ENCODE assay signal across 1 cellular context in the genomic region with DNA sequence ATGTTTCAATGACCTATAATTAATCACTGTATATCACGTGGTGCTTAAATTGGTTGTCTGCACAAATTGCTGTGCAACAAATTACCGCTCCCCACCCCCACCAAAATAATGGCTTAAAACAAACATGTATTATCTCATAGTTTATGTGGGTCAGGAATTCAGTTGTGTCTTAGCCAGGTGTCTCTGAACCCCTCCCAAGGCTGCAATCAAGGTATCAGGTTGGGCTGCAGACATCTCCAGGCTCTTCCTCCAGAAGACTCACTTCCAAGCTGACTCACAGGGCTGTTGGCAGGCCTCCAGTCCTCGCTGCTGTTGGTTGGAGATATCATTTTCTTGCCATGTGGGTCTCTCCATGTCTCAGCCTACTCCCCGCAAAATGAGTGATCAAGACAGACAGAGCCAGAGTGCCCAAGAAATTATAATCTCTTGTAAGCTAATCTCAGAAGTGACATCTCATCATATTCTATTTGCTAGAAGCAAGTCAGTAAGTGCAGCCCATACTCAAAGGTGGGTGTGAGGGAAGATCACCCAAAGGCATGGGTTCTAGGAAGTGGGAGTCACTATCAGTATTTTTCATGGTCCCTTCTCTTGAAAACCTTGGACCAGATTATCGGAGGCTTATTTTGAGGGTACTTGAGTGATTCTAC.
TF ChIP-seq lines count a peak whose summit lies in the region.

No MANE protein-coding gene starts in this region.

TF ChIP-seq in K562, 482 proteins besides CTCF, POLR2A, EP300 and RAD21 (continued from another document and continues in another):
- TF ChIP-seq, protein P1, sequence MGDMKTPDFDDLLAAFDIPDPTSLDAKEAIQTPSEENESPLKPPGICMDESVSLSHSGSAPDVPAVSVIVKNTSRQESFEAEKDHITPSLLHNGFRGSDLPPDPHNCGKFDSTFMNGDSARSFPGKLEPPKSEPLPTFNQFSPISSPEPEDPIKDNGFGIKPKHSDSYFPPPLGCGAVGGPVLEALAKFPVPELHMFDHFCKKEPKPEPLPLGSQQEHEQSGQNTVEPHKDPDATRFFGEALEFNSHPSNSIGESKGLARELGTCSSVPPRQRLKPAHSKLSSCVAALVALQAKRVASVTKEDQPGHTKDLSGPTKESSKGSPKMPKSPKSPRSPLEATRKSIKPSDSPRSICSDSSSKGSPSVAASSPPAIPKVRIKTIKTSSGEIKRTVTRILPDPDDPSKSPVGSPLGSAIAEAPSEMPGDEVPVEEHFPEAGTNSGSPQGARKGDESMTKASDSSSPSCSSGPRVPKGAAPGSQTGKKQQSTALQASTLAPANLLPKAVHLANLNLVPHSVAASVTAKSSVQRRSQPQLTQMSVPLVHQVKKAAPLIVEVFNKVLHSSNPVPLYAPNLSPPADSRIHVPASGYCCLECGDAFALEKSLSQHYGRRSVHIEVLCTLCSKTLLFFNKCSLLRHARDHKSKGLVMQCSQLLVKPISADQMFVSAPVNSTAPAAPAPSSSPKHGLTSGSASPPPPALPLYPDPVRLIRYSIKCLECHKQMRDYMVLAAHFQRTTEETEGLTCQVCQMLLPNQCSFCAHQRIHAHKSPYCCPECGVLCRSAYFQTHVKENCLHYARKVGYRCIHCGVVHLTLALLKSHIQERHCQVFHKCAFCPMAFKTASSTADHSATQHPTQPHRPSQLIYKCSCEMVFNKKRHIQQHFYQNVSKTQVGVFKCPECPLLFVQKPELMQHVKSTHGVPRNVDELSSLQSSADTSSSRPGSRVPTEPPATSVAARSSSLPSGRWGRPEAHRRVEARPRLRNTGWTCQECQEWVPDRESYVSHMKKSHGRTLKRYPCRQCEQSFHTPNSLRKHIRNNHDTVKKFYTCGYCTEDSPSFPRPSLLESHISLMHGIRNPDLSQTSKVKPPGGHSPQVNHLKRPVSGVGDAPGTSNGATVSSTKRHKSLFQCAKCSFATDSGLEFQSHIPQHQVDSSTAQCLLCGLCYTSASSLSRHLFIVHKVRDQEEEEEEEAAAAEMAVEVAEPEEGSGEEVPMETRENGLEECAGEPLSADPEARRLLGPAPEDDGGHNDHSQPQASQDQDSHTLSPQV (IDR thresholded peaks at IDR 0.05), result peak; percentile 68
- peak; percentile 14; the same call in 1 of the 2 replicates for TF ChIP-seq ZNF212 (CRISPR knock-in tag; IDR thresholded peaks at IDR 0.05)
- TF ChIP-seq JUN (IDR thresholded peaks at IDR 0.05; ENCODE audit: borderline replicate concordance, low read depth, low read length), result peak; percentile 95
- TF ChIP-seq JUN (CRISPR knock-in tag; IDR thresholded peaks at IDR 0.05; ENCODE audit: borderline replicate concordance), result no peak
- TF ChIP-seq, protein P2, sequence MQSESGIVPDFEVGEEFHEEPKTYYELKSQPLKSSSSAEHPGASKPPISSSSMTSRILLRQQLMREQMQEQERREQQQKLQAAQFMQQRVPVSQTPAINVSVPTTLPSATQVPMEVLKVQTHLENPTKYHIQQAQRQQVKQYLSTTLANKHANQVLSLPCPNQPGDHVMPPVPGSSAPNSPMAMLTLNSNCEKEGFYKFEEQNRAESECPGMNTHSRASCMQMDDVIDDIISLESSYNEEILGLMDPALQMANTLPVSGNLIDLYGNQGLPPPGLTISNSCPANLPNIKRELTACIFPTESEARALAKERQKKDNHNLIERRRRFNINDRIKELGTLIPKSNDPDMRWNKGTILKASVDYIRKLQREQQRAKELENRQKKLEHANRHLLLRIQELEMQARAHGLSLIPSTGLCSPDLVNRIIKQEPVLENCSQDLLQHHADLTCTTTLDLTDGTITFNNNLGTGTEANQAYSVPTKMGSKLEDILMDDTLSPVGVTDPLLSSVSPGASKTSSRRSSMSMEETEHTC (IDR thresholded peaks at IDR 0.05), result 0 out of 2 replicates have a peak, but pooled peaks have one; percentile 40
- TF ChIP-seq, protein P3, sequence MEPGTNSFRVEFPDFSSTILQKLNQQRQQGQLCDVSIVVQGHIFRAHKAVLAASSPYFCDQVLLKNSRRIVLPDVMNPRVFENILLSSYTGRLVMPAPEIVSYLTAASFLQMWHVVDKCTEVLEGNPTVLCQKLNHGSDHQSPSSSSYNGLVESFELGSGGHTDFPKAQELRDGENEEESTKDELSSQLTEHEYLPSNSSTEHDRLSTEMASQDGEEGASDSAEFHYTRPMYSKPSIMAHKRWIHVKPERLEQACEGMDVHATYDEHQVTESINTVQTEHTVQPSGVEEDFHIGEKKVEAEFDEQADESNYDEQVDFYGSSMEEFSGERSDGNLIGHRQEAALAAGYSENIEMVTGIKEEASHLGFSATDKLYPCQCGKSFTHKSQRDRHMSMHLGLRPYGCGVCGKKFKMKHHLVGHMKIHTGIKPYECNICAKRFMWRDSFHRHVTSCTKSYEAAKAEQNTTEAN (CRISPR knock-in tag; IDR thresholded peaks at IDR 0.05), result no peak; the same call in 1 of the 2 replicates
- peak; percentile 88 for TF ChIP-seq HDAC3 (IDR thresholded peaks at IDR 0.05; ENCODE audit: borderline replicate concordance, partially characterized antibody)
- TF ChIP-seq, protein P4, sequence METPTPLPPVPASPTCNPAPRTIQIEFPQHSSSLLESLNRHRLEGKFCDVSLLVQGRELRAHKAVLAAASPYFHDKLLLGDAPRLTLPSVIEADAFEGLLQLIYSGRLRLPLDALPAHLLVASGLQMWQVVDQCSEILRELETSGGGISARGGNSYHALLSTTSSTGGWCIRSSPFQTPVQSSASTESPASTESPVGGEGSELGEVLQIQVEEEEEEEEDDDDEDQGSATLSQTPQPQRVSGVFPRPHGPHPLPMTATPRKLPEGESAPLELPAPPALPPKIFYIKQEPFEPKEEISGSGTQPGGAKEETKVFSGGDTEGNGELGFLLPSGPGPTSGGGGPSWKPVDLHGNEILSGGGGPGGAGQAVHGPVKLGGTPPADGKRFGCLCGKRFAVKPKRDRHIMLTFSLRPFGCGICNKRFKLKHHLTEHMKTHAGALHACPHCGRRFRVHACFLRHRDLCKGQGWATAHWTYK (CRISPR knock-in tag; IDR thresholded peaks at IDR 0.05), result no peak
- TF ChIP-seq SMC3 (conservative IDR thresholded peaks at IDR 0.05; ENCODE audit: insufficient read depth, low read depth, low read length), result 0 out of 2 replicates have a peak, but pooled peaks have one; percentile 13
- TF ChIP-seq YY1 (IDR thresholded peaks at IDR 0.05; ENCODE audit: borderline replicate concordance in 1 of 3, control insufficient read depth in 1 of 3, extremely low read depth in 1 of 3, insufficient read depth in 3 of 3, insufficient read length in 1 of 3, insufficient replicate concordance in 2 of 3, low read depth in 1 of 3, low read length in 2 of 3), result peak in 2 of 3 experiments; percentile 23 to 54
- TF ChIP-seq ZNF316 (IDR thresholded peaks at IDR 0.05), result peak; percentile 90
- no peak for TF ChIP-seq HOXB6 (CRISPR knock-in tag; IDR thresholded peaks at IDR 0.05; ENCODE audit: borderline replicate concordance)
- TF ChIP-seq, protein P5, sequence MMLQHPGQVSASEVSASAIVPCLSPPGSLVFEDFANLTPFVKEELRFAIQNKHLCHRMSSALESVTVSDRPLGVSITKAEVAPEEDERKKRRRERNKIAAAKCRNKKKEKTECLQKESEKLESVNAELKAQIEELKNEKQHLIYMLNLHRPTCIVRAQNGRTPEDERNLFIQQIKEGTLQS (IDR thresholded peaks at IDR 0.05), result peak; percentile 92
- TF ChIP-seq, protein P5 (CRISPR knock-in tag; conservative IDR thresholded peaks at IDR 0.05), result peak; percentile 63
- no peak for TF ChIP-seq ZNF551 (CRISPR knock-in tag; IDR thresholded peaks at IDR 0.05)
- TF ChIP-seq, protein P6, sequence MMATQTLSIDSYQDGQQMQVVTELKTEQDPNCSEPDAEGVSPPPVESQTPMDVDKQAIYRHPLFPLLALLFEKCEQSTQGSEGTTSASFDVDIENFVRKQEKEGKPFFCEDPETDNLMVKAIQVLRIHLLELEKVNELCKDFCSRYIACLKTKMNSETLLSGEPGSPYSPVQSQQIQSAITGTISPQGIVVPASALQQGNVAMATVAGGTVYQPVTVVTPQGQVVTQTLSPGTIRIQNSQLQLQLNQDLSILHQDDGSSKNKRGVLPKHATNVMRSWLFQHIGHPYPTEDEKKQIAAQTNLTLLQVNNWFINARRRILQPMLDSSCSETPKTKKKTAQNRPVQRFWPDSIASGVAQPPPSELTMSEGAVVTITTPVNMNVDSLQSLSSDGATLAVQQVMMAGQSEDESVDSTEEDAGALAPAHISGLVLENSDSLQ (IDR thresholded peaks at IDR 0.05), result peak; percentile 94
- TF ChIP-seq POLR2AphosphoS5 (IDR thresholded peaks at IDR 0.05; ENCODE audit: control insufficient read depth, insufficient read depth, low read depth, low read length), result peak; percentile 98
- TF ChIP-seq, protein P7, sequence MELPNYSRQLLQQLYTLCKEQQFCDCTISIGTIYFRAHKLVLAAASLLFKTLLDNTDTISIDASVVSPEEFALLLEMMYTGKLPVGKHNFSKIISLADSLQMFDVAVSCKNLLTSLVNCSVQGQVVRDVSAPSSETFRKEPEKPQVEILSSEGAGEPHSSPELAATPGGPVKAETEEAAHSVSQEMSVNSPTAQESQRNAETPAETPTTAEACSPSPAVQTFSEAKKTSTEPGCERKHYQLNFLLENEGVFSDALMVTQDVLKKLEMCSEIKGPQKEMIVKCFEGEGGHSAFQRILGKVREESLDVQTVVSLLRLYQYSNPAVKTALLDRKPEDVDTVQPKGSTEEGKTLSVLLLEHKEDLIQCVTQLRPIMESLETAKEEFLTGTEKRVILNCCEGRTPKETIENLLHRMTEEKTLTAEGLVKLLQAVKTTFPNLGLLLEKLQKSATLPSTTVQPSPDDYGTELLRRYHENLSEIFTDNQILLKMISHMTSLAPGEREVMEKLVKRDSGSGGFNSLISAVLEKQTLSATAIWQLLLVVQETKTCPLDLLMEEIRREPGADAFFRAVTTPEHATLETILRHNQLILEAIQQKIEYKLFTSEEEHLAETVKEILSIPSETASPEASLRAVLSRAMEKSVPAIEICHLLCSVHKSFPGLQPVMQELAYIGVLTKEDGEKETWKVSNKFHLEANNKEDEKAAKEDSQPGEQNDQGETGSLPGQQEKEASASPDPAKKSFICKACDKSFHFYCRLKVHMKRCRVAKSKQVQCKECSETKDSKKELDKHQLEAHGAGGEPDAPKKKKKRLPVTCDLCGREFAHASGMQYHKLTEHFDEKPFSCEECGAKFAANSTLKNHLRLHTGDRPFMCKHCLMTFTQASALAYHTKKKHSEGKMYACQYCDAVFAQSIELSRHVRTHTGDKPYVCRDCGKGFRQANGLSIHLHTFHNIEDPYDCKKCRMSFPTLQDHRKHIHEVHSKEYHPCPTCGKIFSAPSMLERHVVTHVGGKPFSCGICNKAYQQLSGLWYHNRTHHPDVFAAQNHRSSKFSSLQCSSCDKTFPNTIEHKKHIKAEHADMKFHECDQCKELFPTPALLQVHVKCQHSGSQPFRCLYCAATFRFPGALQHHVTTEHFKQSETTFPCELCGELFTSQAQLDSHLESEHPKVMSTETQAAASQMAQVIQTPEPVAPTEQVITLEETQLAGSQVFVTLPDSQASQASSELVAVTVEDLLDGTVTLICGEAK (IDR thresholded peaks at IDR 0.05), result no peak
- TF ChIP-seq, protein P7 (CRISPR knock-in tag; IDR thresholded peaks at IDR 0.05), result no peak
- TF ChIP-seq BCOR (IDR thresholded peaks at IDR 0.05), result peak; percentile 14; the same call in 1 of the 2 replicates
- TF ChIP-seq, protein P8, sequence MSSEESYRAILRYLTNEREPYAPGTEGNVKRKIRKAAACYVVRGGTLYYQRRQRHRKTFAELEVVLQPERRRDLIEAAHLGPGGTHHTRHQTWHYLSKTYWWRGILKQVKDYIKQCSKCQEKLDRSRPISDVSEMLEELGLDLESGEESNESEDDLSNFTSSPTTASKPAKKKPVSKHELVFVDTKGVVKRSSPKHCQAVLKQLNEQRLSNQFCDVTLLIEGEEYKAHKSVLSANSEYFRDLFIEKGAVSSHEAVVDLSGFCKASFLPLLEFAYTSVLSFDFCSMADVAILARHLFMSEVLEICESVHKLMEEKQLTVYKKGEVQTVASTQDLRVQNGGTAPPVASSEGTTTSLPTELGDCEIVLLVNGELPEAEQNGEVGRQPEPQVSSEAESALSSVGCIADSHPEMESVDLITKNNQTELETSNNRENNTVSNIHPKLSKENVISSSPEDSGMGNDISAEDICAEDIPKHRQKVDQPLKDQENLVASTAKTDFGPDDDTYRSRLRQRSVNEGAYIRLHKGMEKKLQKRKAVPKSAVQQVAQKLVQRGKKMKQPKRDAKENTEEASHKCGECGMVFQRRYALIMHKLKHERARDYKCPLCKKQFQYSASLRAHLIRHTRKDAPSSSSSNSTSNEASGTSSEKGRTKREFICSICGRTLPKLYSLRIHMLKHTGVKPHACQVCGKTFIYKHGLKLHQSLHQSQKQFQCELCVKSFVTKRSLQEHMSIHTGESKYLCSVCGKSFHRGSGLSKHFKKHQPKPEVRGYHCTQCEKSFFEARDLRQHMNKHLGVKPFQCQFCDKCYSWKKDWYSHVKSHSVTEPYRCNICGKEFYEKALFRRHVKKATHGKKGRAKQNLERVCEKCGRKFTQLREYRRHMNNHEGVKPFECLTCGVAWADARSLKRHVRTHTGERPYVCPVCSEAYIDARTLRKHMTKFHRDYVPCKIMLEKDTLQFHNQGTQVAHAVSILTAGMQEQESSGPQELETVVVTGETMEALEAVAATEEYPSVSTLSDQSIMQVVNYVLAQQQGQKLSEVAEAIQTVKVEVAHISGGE (CRISPR knock-in tag; IDR thresholded peaks at IDR 0.05), result peak in 1 of 3 experiments; percentile 43; a peak in 2 of 6 replicates
- peak; percentile 99 for TF ChIP-seq SMARCC2 (IDR thresholded peaks at IDR 0.05; ENCODE audit: low read depth)
- TF ChIP-seq CREM (IDR thresholded peaks at IDR 0.05; ENCODE audit: low read depth), result peak; percentile 72; the same call in 1 of the 2 replicates
- peak; percentile 95 for TF ChIP-seq MEIS2 (IDR thresholded peaks at IDR 0.05; ENCODE audit: partially characterized antibody)
- peak; percentile 99 for TF ChIP-seq ARID1B (IDR thresholded peaks at IDR 0.05)
- peak; percentile 73; the same call in 1 of the 2 replicates for TF ChIP-seq EGR1 (conservative IDR thresholded peaks at IDR 0.05)
